Comparison of ENCODE assay signal across 21 cellular contexts in the genomic region with DNA sequence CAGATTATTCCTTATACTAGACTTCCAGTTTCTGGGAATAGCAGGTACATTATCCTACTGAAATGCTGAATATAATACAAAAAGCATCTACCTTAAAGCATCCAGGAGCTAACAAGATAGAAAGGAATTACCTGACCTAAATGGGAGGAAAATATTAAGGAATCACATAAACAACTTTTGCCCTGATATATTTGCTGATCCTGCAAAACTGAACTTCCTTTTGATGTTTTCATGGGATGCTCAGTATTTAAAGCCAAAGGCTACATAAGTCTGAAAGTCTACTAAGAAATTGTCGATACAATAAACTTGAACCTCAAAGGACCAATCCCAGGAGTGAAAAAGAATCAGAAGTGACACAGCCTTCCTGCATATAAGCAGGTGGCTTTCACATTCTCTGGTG.
"Had no signal": no experiment of that assay in that cellular context is flagged by ENCODE, and none has a peak within 500 bp of the region (broad histone marks: within the 10 kb centered on the region; RNA-seq: fewer than 3 reads in every experiment).

No MANE protein-coding gene starts in this region.

- DNase-seq: activated CD4-positive, alpha-beta memory T cell treated with anti-CD3 and anti-CD28 coated beads, Interleukin-2, amount 10 ng/mL, durations not matched to agents 7 days and 5 days; activated CD4-positive, alpha-beta T cell treated with anti-CD3 and anti-CD28 coated beads, Interleukin-2, amount 50 U/mL, for 1 hour; activated CD4-positive, CD25-positive, alpha-beta regulatory T cell; activated gamma-delta T cell treated with Interleukin-2 at 50 U/mL for 16 hours; activated naive CD4-positive, alpha-beta T cell treated with anti-CD3 and anti-CD28 coated beads, Interleukin-2, amount 10 ng/mL, durations not matched to agents 7 days and 5 days; activated naive CD8-positive, alpha-beta T cell treated with anti-CD3 and anti-CD28 coated beads for 36 hours; activated T-cell treated with anti-CD3 and anti-CD28 coated beads for 4 hours; activated T-cell treated with anti-CD3 and anti-CD28 coated beads, Interleukin-2, amount 50 U/mL, for 48 hours; cerebellar nuclear complex; MG63; NCI-H1105; NCI-H1436; NCI-H1694 treated with DMSO at 0.1 percent for 48 hours; NCI-H2029 treated with DMSO at 0.1 percent for 48 hours; NCI-H446; NCI-H524; PC-9; SHP77 treated with DMSO at 0.1 percent for 48 hours; T-helper 1 cell had no signal

- H3K9me3 Mint-ChIP-seq: activated CD4-positive, alpha-beta memory T cell treated with anti-CD3 and anti-CD28 coated beads, Interleukin-2, amount 10 ng/mL, durations not matched to agents 7 days and 5 days; activated naive CD4-positive, alpha-beta T cell treated with anti-CD3 and anti-CD28 coated beads, Interleukin-2, amount 10 ng/mL, durations not matched to agents 7 days and 5 days; activated T-helper 2 cell treated with anti-CD3 and anti-CD28 coated beads, Interferon-gamma antibody, Interleukin-2, Interleukin-4, amounts not matched to agents 10 μg/mL and 5 μg/mL and 100 μg/mL, durations not matched to agents 14 hours and 24 hours and 36 hours had no signal

- H2AFZ ChIP-seq: PC-9 had no signal

- H3K27me3 ChIP-seq: MG63 had no signal

- H3K4me3 ChIP-seq: MG63, PC-9 had no signal

- H3K4me1 Mint-ChIP-seq: activated CD4-positive, alpha-beta memory T cell treated with anti-CD3 and anti-CD28 coated beads, Interleukin-2, amount 10 ng/mL, durations not matched to agents 7 days and 5 days; activated naive CD4-positive, alpha-beta T cell treated with anti-CD3 and anti-CD28 coated beads, Interleukin-2, amount 10 ng/mL, durations not matched to agents 7 days and 5 days; activated naive CD8-positive, alpha-beta T cell treated with anti-CD3 and anti-CD28 coated beads for 36 hours had no signal

- H3K27ac ChIP-seq: PC-9, VCaP had no signal

- H3K27ac Mint-ChIP-seq: activated CD4-positive, alpha-beta memory T cell treated with anti-CD3 and anti-CD28 coated beads, Interleukin-2, amount 10 ng/mL, durations not matched to agents 7 days and 5 days; activated naive CD4-positive, alpha-beta T cell treated with anti-CD3 and anti-CD28 coated beads, Interleukin-2, amount 10 ng/mL, durations not matched to agents 7 days and 5 days; activated naive CD8-positive, alpha-beta T cell treated with anti-CD3 and anti-CD28 coated beads for 36 hours; activated T-helper 2 cell treated with anti-CD3 and anti-CD28 coated beads, Interferon-gamma antibody, Interleukin-2, Interleukin-4, amounts not matched to agents 10 μg/mL and 5 μg/mL and 100 μg/mL, durations not matched to agents 14 hours and 24 hours and 36 hours had no signal

- H3K36me3 Mint-ChIP-seq: activated naive CD4-positive, alpha-beta T cell treated with anti-CD3 and anti-CD28 coated beads, Interleukin-2, amount 10 ng/mL, durations not matched to agents 7 days and 5 days; activated naive CD8-positive, alpha-beta T cell treated with anti-CD3 and anti-CD28 coated beads for 36 hours had no signal

- H3K4me3 Mint-ChIP-seq: activated CD4-positive, alpha-beta memory T cell treated with anti-CD3 and anti-CD28 coated beads, Interleukin-2, amount 10 ng/mL, durations not matched to agents 7 days and 5 days; activated naive CD4-positive, alpha-beta T cell treated with anti-CD3 and anti-CD28 coated beads, Interleukin-2, amount 10 ng/mL, durations not matched to agents 7 days and 5 days; activated naive CD8-positive, alpha-beta T cell treated with anti-CD3 and anti-CD28 coated beads for 36 hours had no signal

- H3K4me2 ChIP-seq: PC-9 had no signal

- H3K36me3 ChIP-seq: MG63 had no signal
